In genomic region chr5:160399402-160400353, GRCh38 we compare ENCODE assay signal across 1 cellular context.
A peak's percentile ranks its signal among the peaks of the same experiment; 100 is the strongest.
TF ChIP-seq lines count a peak whose summit lies in the region.

Gene FAM200C (minus strand): TSS chr5:160400054. CDS start chr5:160395490, 4,564 bp downstream.

TF ChIP-seq in K562, 482 proteins besides CTCF, POLR2A, EP300 and RAD21 (continued from another document and continues in another):
- TF ChIP-seq SPI1 (IDR thresholded peaks at IDR 0.05; ENCODE audit: borderline replicate concordance, low read depth, low read length), result 0 out of 2 replicates have a peak, but pooled peaks have one; percentile 1
- peak; percentile 54 for TF ChIP-seq BRD9 (IDR thresholded peaks at IDR 0.05; ENCODE audit: low read depth, partially characterized antibody)
- no peak for TF ChIP-seq ZNF583 (CRISPR knock-in tag; IDR thresholded peaks at IDR 0.05)
- TF ChIP-seq ELF1 (tag; IDR thresholded peaks at IDR 0.05), result 0 out of 2 replicates have a peak, but pooled peaks have one; percentile 11
- peak; percentile 63; the same call in 1 of the 2 replicates for TF ChIP-seq ZNF75A (CRISPR knock-in tag; IDR thresholded peaks at IDR 0.05)
- TF ChIP-seq TEAD4 (IDR thresholded peaks at IDR 0.05; ENCODE audit: low read length), result peak; percentile 40
- TF ChIP-seq TEAD4 (CRISPR knock-in tag; IDR thresholded peaks at IDR 0.05; ENCODE audit: borderline replicate concordance), result no peak
- TF ChIP-seq, protein P1, sequence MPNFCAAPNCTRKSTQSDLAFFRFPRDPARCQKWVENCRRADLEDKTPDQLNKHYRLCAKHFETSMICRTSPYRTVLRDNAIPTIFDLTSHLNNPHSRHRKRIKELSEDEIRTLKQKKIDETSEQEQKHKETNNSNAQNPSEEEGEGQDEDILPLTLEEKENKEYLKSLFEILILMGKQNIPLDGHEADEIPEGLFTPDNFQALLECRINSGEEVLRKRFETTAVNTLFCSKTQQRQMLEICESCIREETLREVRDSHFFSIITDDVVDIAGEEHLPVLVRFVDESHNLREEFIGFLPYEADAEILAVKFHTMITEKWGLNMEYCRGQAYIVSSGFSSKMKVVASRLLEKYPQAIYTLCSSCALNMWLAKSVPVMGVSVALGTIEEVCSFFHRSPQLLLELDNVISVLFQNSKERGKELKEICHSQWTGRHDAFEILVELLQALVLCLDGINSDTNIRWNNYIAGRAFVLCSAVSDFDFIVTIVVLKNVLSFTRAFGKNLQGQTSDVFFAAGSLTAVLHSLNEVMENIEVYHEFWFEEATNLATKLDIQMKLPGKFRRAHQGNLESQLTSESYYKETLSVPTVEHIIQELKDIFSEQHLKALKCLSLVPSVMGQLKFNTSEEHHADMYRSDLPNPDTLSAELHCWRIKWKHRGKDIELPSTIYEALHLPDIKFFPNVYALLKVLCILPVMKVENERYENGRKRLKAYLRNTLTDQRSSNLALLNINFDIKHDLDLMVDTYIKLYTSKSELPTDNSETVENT (CRISPR knock-in tag; IDR thresholded peaks at IDR 0.05), result peak; percentile 74; the same call in 1 of the 2 replicates
- TF ChIP-seq ZBTB40 (IDR thresholded peaks at IDR 0.05), result 0 out of 2 replicates have a peak, but pooled peaks have one; percentile 11
- TF ChIP-seq ZBTB40 (CRISPR knock-in tag; IDR thresholded peaks at IDR 0.05), result no peak
- TF ChIP-seq ZBTB2 (IDR thresholded peaks at IDR 0.05), result peak; percentile 84
- TF ChIP-seq REST (CRISPR knock-in tag; IDR thresholded peaks at IDR 0.05; ENCODE audit: low read depth), result 0 out of 2 replicates have a peak, but pooled peaks have one; percentile 55
- 0 out of 2 replicates have a peak, but pooled peaks have one; percentile 7 for TF ChIP-seq KDM2B (CRISPR knock-in tag; IDR thresholded peaks at IDR 0.05)
- no peak for TF ChIP-seq EGR1 (conservative IDR thresholded peaks at IDR 0.05)
- no peak for TF ChIP-seq BMI1 (IDR thresholded peaks at IDR 0.05; ENCODE audit: low read length)
- TF ChIP-seq HES1 (IDR thresholded peaks at IDR 0.05; ENCODE audit: low read depth), result no peak
- no peak for TF ChIP-seq SIRT6 (IDR thresholded peaks at IDR 0.05; ENCODE audit: low read depth, low read length)
- TF ChIP-seq TSC22D4 (tag; IDR thresholded peaks at IDR 0.05), result no peak
- no peak for TF ChIP-seq THAP7 (CRISPR knock-in tag; IDR thresholded peaks at IDR 0.05)
- TF ChIP-seq STAT5A (IDR thresholded peaks at IDR 0.05; ENCODE audit: borderline replicate concordance, low read length), result peak; percentile 32; the same call in 1 of the 2 replicates
- TF ChIP-seq, protein P2, sequence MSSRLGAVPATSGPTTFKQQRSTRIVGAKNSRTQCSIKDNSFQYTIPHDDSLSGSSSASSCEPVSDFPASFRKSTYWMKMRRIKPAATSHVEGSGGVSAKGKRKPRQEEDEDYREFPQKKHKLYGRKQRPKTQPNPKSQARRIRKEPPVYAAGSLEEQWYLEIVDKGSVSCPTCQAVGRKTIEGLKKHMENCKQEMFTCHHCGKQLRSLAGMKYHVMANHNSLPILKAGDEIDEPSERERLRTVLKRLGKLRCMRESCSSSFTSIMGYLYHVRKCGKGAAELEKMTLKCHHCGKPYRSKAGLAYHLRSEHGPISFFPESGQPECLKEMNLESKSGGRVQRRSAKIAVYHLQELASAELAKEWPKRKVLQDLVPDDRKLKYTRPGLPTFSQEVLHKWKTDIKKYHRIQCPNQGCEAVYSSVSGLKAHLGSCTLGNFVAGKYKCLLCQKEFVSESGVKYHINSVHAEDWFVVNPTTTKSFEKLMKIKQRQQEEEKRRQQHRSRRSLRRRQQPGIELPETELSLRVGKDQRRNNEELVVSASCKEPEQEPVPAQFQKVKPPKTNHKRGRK (tag; IDR thresholded peaks at IDR 0.05), result no peak
- TF ChIP-seq, protein P3, sequence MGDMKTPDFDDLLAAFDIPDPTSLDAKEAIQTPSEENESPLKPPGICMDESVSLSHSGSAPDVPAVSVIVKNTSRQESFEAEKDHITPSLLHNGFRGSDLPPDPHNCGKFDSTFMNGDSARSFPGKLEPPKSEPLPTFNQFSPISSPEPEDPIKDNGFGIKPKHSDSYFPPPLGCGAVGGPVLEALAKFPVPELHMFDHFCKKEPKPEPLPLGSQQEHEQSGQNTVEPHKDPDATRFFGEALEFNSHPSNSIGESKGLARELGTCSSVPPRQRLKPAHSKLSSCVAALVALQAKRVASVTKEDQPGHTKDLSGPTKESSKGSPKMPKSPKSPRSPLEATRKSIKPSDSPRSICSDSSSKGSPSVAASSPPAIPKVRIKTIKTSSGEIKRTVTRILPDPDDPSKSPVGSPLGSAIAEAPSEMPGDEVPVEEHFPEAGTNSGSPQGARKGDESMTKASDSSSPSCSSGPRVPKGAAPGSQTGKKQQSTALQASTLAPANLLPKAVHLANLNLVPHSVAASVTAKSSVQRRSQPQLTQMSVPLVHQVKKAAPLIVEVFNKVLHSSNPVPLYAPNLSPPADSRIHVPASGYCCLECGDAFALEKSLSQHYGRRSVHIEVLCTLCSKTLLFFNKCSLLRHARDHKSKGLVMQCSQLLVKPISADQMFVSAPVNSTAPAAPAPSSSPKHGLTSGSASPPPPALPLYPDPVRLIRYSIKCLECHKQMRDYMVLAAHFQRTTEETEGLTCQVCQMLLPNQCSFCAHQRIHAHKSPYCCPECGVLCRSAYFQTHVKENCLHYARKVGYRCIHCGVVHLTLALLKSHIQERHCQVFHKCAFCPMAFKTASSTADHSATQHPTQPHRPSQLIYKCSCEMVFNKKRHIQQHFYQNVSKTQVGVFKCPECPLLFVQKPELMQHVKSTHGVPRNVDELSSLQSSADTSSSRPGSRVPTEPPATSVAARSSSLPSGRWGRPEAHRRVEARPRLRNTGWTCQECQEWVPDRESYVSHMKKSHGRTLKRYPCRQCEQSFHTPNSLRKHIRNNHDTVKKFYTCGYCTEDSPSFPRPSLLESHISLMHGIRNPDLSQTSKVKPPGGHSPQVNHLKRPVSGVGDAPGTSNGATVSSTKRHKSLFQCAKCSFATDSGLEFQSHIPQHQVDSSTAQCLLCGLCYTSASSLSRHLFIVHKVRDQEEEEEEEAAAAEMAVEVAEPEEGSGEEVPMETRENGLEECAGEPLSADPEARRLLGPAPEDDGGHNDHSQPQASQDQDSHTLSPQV (IDR thresholded peaks at IDR 0.05), result peak; percentile 27; the same call in 1 of the 2 replicates
- no peak for TF ChIP-seq CSDE1 (IDR thresholded peaks at IDR 0.05)
- no peak for TF ChIP-seq NBN (IDR thresholded peaks at IDR 0.05; ENCODE audit: low read depth)
- TF ChIP-seq POLR2B (IDR thresholded peaks at IDR 0.05; ENCODE audit: low read depth, partially characterized antibody), result peak; percentile 94
- TF ChIP-seq, protein P4, sequence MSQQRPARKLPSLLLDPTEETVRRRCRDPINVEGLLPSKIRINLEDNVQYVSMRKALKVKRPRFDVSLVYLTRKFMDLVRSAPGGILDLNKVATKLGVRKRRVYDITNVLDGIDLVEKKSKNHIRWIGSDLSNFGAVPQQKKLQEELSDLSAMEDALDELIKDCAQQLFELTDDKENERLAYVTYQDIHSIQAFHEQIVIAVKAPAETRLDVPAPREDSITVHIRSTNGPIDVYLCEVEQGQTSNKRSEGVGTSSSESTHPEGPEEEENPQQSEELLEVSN (IDR thresholded peaks at IDR 0.05; ENCODE audit: borderline replicate concordance in 1 of 2, extremely low read depth in 1 of 2, insufficient read depth in 1 of 2, insufficient read length in 1 of 2, low read depth in 1 of 2, low read length in 1 of 2, poor library complexity in 1 of 2, severe bottlenecking in 1 of 2), result peak; percentile 74 to 84
- TF ChIP-seq POLR2H (tag; IDR thresholded peaks at IDR 0.05; ENCODE audit: low read depth), result peak; percentile 89
